Comparison of ENCODE assay signal across 17 cellular contexts in genomic region chr3:52355526-52355925, GRCh38. TPM values are rescaled to one million over a fixed set of nuclear protein-coding genes. Genes with fewer than 3 reads are reported as not detected.
DNase-seq lines count a peak whose midpoint lies in the region; ATAC-seq, FAIRE-seq and TF ChIP-seq lines count a peak whose summit lies in the region.
"Had no signal": no experiment of that assay in that cellular context is flagged by ENCODE, and none has a peak within 500 bp of the region (broad histone marks: within the 10 kb centered on the region; RNA-seq: fewer than 3 reads in every experiment).

No MANE protein-coding gene starts in this region.

- H3K27ac ChIP-seq in heart left ventricle (no peak overlapping the region), K562 (ENCODE audit: extremely low read depth, low read depth, low read length) (no peak overlapping the region)

- POLR2A ChIA-PET in K562 (lab: Yijun Ruan, JAX): interaction anchor here (0.7 to 1.0 kb wide), 4 partner anchors 12 to 59 kb away, joined by 3 read pairs; no protein-coding TSS in a partner anchor

- no peaks in the 10 kb centered on the region for H4K20me1 ChIP-seq in K562 (replicated peaks; ENCODE audit: control insufficient read depth, insufficient read depth, low read length)

- intact Hi-C loops in heart left ventricle (cut with DNase I) (no loop called here), left cardiac atrium (cut with DNase I) (no loop called here), K562 (cut with micrococcal nuclease) (no loop called here)

- no peak for FAIRE-seq in K562 (lab: Jason Lieb, UNC)
- FAIRE-seq: A204.1, G401.6, GM12891 had no signal

- no peak overlapping the region for H3K4me2 ChIP-seq in K562 (ENCODE audit: insufficient read depth, low read length)

- no peak overlapping the region for H3K4me3 Mint-ChIP-seq in neural crest cell
- no peak overlapping the region for H3K4me3 Mint-ChIP-seq in stimulated activated effector memory CD8-positive, alpha-beta T cell treated with anti-CD3 and anti-CD28 coated beads, Interleukin-12 subunit alpha, Interleukin-12 subunit beta, amount 100 ng/mL, for 72 hours
- no peak overlapping the region for H3K4me3 Mint-ChIP-seq in mesothelial cell of epicardium
- H3K4me3 Mint-ChIP-seq: B cell; CD4-positive, alpha-beta T cell; H9 had no signal

- H3K9me3 ChIP-seq in heart left ventricle: no peaks in the 10 kb centered on the region
- no peaks in the 10 kb centered on the region for H3K9me3 ChIP-seq in K562 (replicated peaks; ENCODE audit: control insufficient read depth, insufficient read depth, low read depth, low read length)

- no peaks in the 10 kb centered on the region for H3K36me3 Mint-ChIP-seq in neural crest cell (ENCODE audit: low read depth)
- peaks cover 17% of the 10 kb centered on the region for H3K36me3 Mint-ChIP-seq in stimulated activated effector memory CD8-positive, alpha-beta T cell treated with anti-CD3 and anti-CD28 coated beads, Interleukin-12 subunit alpha, Interleukin-12 subunit beta, amount 100 ng/mL, for 72 hours
- no peaks in the 10 kb centered on the region for H3K36me3 Mint-ChIP-seq in mesothelial cell of epicardium

- ATAC-seq in heart left ventricle (no peak), left cardiac atrium (no peak), K562 (peak; percentile 32; the same call in 2 of the 3 replicates)
- no peak for ATAC-seq in stimulated activated effector memory CD8-positive, alpha-beta T cell treated with anti-CD3 and anti-CD28 coated beads, Interleukin-12 subunit alpha, Interleukin-12 subunit beta, amount 100 ng/mL, for 72 hours

- TF ChIP-seq CTCF in heart left ventricle (IDR thresholded peaks at IDR 0.05) (no peak), K562 (IDR thresholded peaks at IDR 0.05 in 2 of 3, conservative IDR thresholded peaks at IDR 0.05 in 1 of 3; ENCODE audit: insufficient read depth in 2 of 3, low read depth in 1 of 3, low read length in 3 of 3) (no peak), neural crest cell (conservative IDR thresholded peaks at IDR 0.05) (no peak), mesothelial cell of epicardium (IDR thresholded peaks at IDR 0.05; ENCODE audit: unreplicated experiment) (no peak)

- H3K27me3 ChIP-seq in heart left ventricle (no peaks in the 10 kb centered on the region), K562 (ENCODE audit: control insufficient read depth in 2 of 2, insufficient read depth in 2 of 2, low read length in 2 of 2) (no peaks in the 10 kb centered on the region; a peak in 1 of 5 replicates)

- peak in 3 of 5 donors; percentile 9 to 46 (median 11) for DNase-seq in heart left ventricle
- DNase-seq in left cardiac atrium: no peak
- no peak for DNase-seq in K562 (ENCODE audit: extremely low read depth in 1 of 4, low spot score in 3 of 4)
- no peak for DNase-seq in neural crest cell (ENCODE audit: low read depth, low spot score)
- DNase-seq in stimulated activated effector memory CD8-positive, alpha-beta T cell treated with anti-CD3 and anti-CD28 coated beads, Interleukin-12 subunit alpha, Interleukin-12 subunit beta, amount 100 ng/mL, for 72 hours (ENCODE audit: low spot score in 2 of 2): no peak
- no peak for DNase-seq in mesothelial cell of epicardium (ENCODE audit: low spot score in 2 of 2, unreplicated experiment in 2 of 2)
- DNase-seq in SK-N-DZ (ENCODE audit: low spot score): no peak
- DNase-seq: C1 segment of cervical spinal cord; CD4-positive, alpha-beta T cell; DMS79 treated with DMSO at 0.1 percent for 48 hours; EL; GOT3; H9 had no signal

- no peaks in the 10 kb centered on the region for H3K27me3 Mint-ChIP-seq in neural crest cell (ENCODE audit: low read depth)
- no peaks in the 10 kb centered on the region for H3K27me3 Mint-ChIP-seq in mesothelial cell of epicardium (ENCODE audit: low read depth)
- H3K27me3 Mint-ChIP-seq: B cell; CD4-positive, alpha-beta T cell had no signal

- no peak overlapping the region for H2AFZ ChIP-seq in K562 (ENCODE audit: low read depth, low read length)

- H3K9me1 ChIP-seq in K562 (ENCODE audit: control insufficient read depth, insufficient read depth, low read length): no peaks in the 10 kb centered on the region

- H3K4me1 ChIP-seq in heart left ventricle (no peaks in the 10 kb centered on the region), K562 (replicated peaks in 1 of 2; ENCODE audit: control insufficient read depth in 2 of 2, insufficient read depth in 2 of 2, low read length in 2 of 2) (peaks cover 0 to 12% of the 10 kb centered on the region in 2 experiments; a peak in 2 of 5 replicates)

- WGBS in heart left ventricle, 4 donors: 90 to 97% (median 92%) methylated on average over 7 to 11 of the region's 11 CpGs
- WGBS in K562 (ENCODE audit: insufficient coverage, low coverage, missing lambda C conversion rate): 25% methylated on average over 8 of the region's 11 CpGs

- TF ChIP-seq POLR2A in heart left ventricle (IDR thresholded peaks at IDR 0.05) (no peak), K562 (conservative IDR thresholded peaks at IDR 0.05) (no peak)

- no TSS peak for BruUV-seq in K562 (replicated peaks; lab: Mats Ljungman, UMichigan)

- no peaks in the 10 kb centered on the region for H3K79me2 ChIP-seq in K562 (ENCODE audit: control insufficient read depth, insufficient read depth, low read length)

- in situ Hi-C loops in K562 (cut with MboI): no loop called here

- H3K4me1 Mint-ChIP-seq in neural crest cell: no peaks in the 10 kb centered on the region
- no peaks in the 10 kb centered on the region for H3K4me1 Mint-ChIP-seq in stimulated activated effector memory CD8-positive, alpha-beta T cell treated with anti-CD3 and anti-CD28 coated beads, Interleukin-12 subunit alpha, Interleukin-12 subunit beta, amount 100 ng/mL, for 72 hours
- no peaks in the 10 kb centered on the region for H3K4me1 Mint-ChIP-seq in mesothelial cell of epicardium
- H3K4me1 Mint-ChIP-seq: B cell, H9 had no signal

- H3K4me3 ChIP-seq in heart left ventricle (no peak overlapping the region), K562 (no peak overlapping the region)

- no peak overlapping the region for H3K9ac ChIP-seq in K562 (ENCODE audit: insufficient read depth in 1 of 2, low read depth in 2 of 2, low read length in 2 of 2)

- no peak for TF ChIP-seq RAD21 in K562 (CRISPR knock-in tag; conservative IDR thresholded peaks at IDR 0.05 in 1 of 2, IDR thresholded peaks at IDR 0.05 in 1 of 2)

- H3K36me3 ChIP-seq in heart left ventricle: peaks cover 0 to 84% (median 24%) of the 10 kb centered on the region in 9 donors
- H3K36me3 ChIP-seq in K562 (ENCODE audit: control insufficient read depth, insufficient read depth, low read length): no peaks in the 10 kb centered on the region

- TF ChIP-seq EP300 in K562 (IDR thresholded peaks at IDR 0.05; ENCODE audit: low read length): no peak

- H3K27ac Mint-ChIP-seq in neural crest cell (ENCODE audit: unreplicated experiment) (peak overlapping the region; percentile 86), mesothelial cell of epicardium (no peak overlapping the region)
- H3K27ac Mint-ChIP-seq in stimulated activated effector memory CD8-positive, alpha-beta T cell treated with anti-CD3 and anti-CD28 coated beads, Interleukin-12 subunit alpha, Interleukin-12 subunit beta, amount 100 ng/mL, for 72 hours: peak overlapping the region; percentile 72
- H3K27ac Mint-ChIP-seq: B cell; CD4-positive, alpha-beta T cell; H9 had no signal

- no peaks in the 10 kb centered on the region for H3K9me3 Mint-ChIP-seq in neural crest cell
- H3K9me3 Mint-ChIP-seq in stimulated activated effector memory CD8-positive, alpha-beta T cell treated with anti-CD3 and anti-CD28 coated beads, Interleukin-12 subunit alpha, Interleukin-12 subunit beta, amount 100 ng/mL, for 72 hours: no peaks in the 10 kb centered on the region
- no peaks in the 10 kb centered on the region for H3K9me3 Mint-ChIP-seq in mesothelial cell of epicardium
- H3K9me3 Mint-ChIP-seq: CD4-positive, alpha-beta T cell; H9 had no signal

- CTCF ChIA-PET in K562 (lab: Yijun Ruan, JAX; ENCODE audit: low intra/inter-chr PET ratio): no interaction called here

RNA-seq across cellular contexts. Expression of gene DNAH1, which starts 39.4 kb away (rescaled TPM):
- total RNA-seq in heart left ventricle: 1 to 10 TPM in 8 of 9 donors, under 1 TPM in 1; 0.95 to 6.6 (median 2.8) TPM
- polyA plus RNA-seq in heart left ventricle: 1 to 10 TPM; 1.2 to 3.8 TPM
- total RNA-seq in left cardiac atrium: 1 to 10 TPM; 3.3 to 4.4 TPM
- 10.1 and 27.0 TPM in 2 replicates for total RNA-seq in K562 (2011; cell fraction: chromatin; rRNA removed; ENCODE audit: low replicate concordance)
- total RNA-seq in K562 (2011; cell fraction: nucleolus; rRNA removed): 5.8 and 8.3 TPM in 2 replicates
- total RNA-seq in K562 (2011; cell fraction: nucleoplasm; rRNA removed): 4.7 and 7.0 TPM in 2 replicates
- total RNA-seq in K562 (2014; rRNA removed): 0.41 and 0.57 TPM in 2 replicates
- 0.18 and 0.22 TPM in 2 replicates for total RNA-seq in K562 (2014; rRNA removed; fragmentation: Illumina TruSeq; extraction: Trizol)
- total RNA-seq in K562 (2015; rRNA removed; fragmentation: Illumina TruSeq; extraction: Trizol): 0.51 and 0.57 TPM in 2 replicates
- total RNA-seq in K562 (2021): 0.84 and 1.2 TPM in 2 replicates
- polyA plus RNA-seq in K562 (2011; rRNA removed): 0.57 and 0.97 TPM in 2 replicates
- 0.21 and 0.55 TPM in 2 replicates for polyA plus RNA-seq in K562 (2011; cell fraction: cytosol; rRNA removed)
- polyA plus RNA-seq in K562 (2011; cell fraction: nucleus; rRNA removed): 5.4 and 8.1 TPM in 2 replicates
- 0.47 and 4.0 TPM in 2 replicates for polyA plus RNA-seq in K562 (2012)
- polyA plus RNA-seq in K562 (2014; fragmentation: Illumina TruSeq; extraction: Trizol): 0.42 and 0.68 TPM in 2 replicates
- polyA plus RNA-seq in K562 (2014; fragmentation: Nextera tagmentation; extraction: Ambion mirVana): under 1 TPM; 0.04 TPM
- 0.40 and 0.50 TPM in 2 replicates for polyA plus RNA-seq in K562 (2014; rRNA removed)
- polyA minus RNA-seq in K562 (2011; rRNA and poly(A)+ RNA removed): 0.98 and 1.8 TPM in 2 replicates
- polyA minus RNA-seq in K562 (2011; cell fraction: cytosol; rRNA and poly(A)+ RNA removed): 0.46 and 0.48 TPM in 2 replicates
- polyA minus RNA-seq in K562 (2011; cell fraction: nucleus; rRNA and poly(A)+ RNA removed): 2.2 and 5.3 TPM in 2 replicates
- total RNA-seq in neural crest cell: 2.4 and 3.2 TPM in 2 replicates
- 8.2 to 9.5 TPM (median 8.4 TPM) in 3 replicates for total RNA-seq in mesothelial cell of epicardium
- polyA plus RNA-seq in SK-N-DZ (2014; cell fraction: cytosol; rRNA removed): 0.06 and 0.09 TPM in 2 replicates
- 0.20 and 0.38 TPM in 2 replicates for polyA plus RNA-seq in SK-N-DZ (2014; cell fraction: nucleus; rRNA removed)

RNA-seq across cellular contexts. Expression of gene BAP1, which starts 54.3 kb away (rescaled TPM):
- total RNA-seq in heart left ventricle (10 to 100 TPM; 50.0 to 75.9 (median 55.1) TPM), left cardiac atrium (10 to 100 TPM; 52.6 to 62.4 TPM), K562 (2014; rRNA removed) (60.4 and 69.1 TPM in 2 replicates), K562 (2014; rRNA removed; fragmentation: Illumina TruSeq; extraction: Trizol) (21.6 and 25.8 TPM in 2 replicates), K562 (2015; rRNA removed; fragmentation: Illumina TruSeq; extraction: Trizol) (35.4 and 37.5 TPM in 2 replicates), K562 (2021) (64.9 and 66.6 TPM in 2 replicates), neural crest cell (123 and 125 TPM in 2 replicates), mesothelial cell of epicardium (96.2 to 106 TPM (median 104 TPM) in 3 replicates)
- polyA plus RNA-seq in heart left ventricle (10 to 100 TPM; 40.3 to 78.9 TPM), K562 (2011; rRNA removed) (51.8 and 56.1 TPM in 2 replicates), K562 (2014; fragmentation: Illumina TruSeq; extraction: Trizol) (37.5 and 48.7 TPM in 2 replicates), K562 (2014; fragmentation: Nextera tagmentation; extraction: Ambion mirVana) (1 to 10 TPM; 3.4 to 5.4 TPM), K562 (2014; rRNA removed) (42.5 and 47.8 TPM in 2 replicates)
- 67.6 and 158 TPM in 2 replicates for total RNA-seq in K562 (2011; cell fraction: chromatin; rRNA removed; ENCODE audit: low replicate concordance)
- 94.0 and 97.9 TPM in 2 replicates for total RNA-seq in K562 (2011; cell fraction: nucleolus; rRNA removed)
- total RNA-seq in K562 (2011; cell fraction: nucleoplasm; rRNA removed): 61.2 and 63.2 TPM in 2 replicates
- 55.1 and 78.1 TPM in 2 replicates for polyA plus RNA-seq in K562 (2011; cell fraction: cytosol; rRNA removed)
- polyA plus RNA-seq in K562 (2011; cell fraction: nucleus; rRNA removed): 152 and 164 TPM in 2 replicates
- polyA plus RNA-seq in K562 (2012): 55.2 and 58.8 TPM in 2 replicates
- 34.0 and 46.9 TPM in 2 replicates for polyA minus RNA-seq in K562 (2011; rRNA and poly(A)+ RNA removed)
- polyA minus RNA-seq in K562 (2011; cell fraction: cytosol; rRNA and poly(A)+ RNA removed): 28.6 and 32.7 TPM in 2 replicates
- polyA minus RNA-seq in K562 (2011; cell fraction: nucleus; rRNA and poly(A)+ RNA removed): 43.1 and 47.4 TPM in 2 replicates
- 102 and 136 TPM in 2 replicates for polyA plus RNA-seq in SK-N-DZ (2014; cell fraction: cytosol; rRNA removed)
- polyA plus RNA-seq in SK-N-DZ (2014; cell fraction: nucleus; rRNA removed): 158 and 180 TPM in 2 replicates

RNA-seq across cellular contexts. Expression of gene PHF7, which starts 54.9 kb away (rescaled TPM):
- 10 to 100 TPM; 10.8 to 27.6 (median 16.4) TPM for total RNA-seq in heart left ventricle
- polyA plus RNA-seq in heart left ventricle: 1 to 10 TPM; 4.0 to 4.2 TPM
- 10 to 100 TPM; 13.1 to 16.0 TPM for total RNA-seq in left cardiac atrium
- 31.9 and 35.6 TPM in 2 replicates for total RNA-seq in K562 (2011; cell fraction: chromatin; rRNA removed; ENCODE audit: low replicate concordance)
- total RNA-seq in K562 (2011; cell fraction: nucleolus; rRNA removed): 25.5 and 28.0 TPM in 2 replicates
- total RNA-seq in K562 (2011; cell fraction: nucleoplasm; rRNA removed): 20.6 and 25.9 TPM in 2 replicates
- 16.8 and 21.5 TPM in 2 replicates for total RNA-seq in K562 (2014; rRNA removed)
- total RNA-seq in K562 (2014; rRNA removed; fragmentation: Illumina TruSeq; extraction: Trizol): 12.7 and 18.0 TPM in 2 replicates
- total RNA-seq in K562 (2015; rRNA removed; fragmentation: Illumina TruSeq; extraction: Trizol): 19.0 and 20.2 TPM in 2 replicates
- 16.7 and 19.5 TPM in 2 replicates for total RNA-seq in K562 (2021)
- polyA plus RNA-seq in K562 (2011; rRNA removed): 27.5 and 28.3 TPM in 2 replicates
- 10.7 and 16.3 TPM in 2 replicates for polyA plus RNA-seq in K562 (2011; cell fraction: cytosol; rRNA removed)
- 33.0 and 39.3 TPM in 2 replicates for polyA plus RNA-seq in K562 (2011; cell fraction: nucleus; rRNA removed)
- polyA plus RNA-seq in K562 (2012): 14.0 and 20.6 TPM in 2 replicates
- polyA plus RNA-seq in K562 (2014; fragmentation: Illumina TruSeq; extraction: Trizol): 18.3 and 18.4 TPM in 2 replicates
- polyA plus RNA-seq in K562 (2014; fragmentation: Nextera tagmentation; extraction: Ambion mirVana): 1 to 10 TPM; 2.4 to 4.1 TPM
- 28.7 and 29.1 TPM in 2 replicates for polyA plus RNA-seq in K562 (2014; rRNA removed)
- polyA minus RNA-seq in K562 (2011; rRNA and poly(A)+ RNA removed): 17.5 and 19.1 TPM in 2 replicates
- polyA minus RNA-seq in K562 (2011; cell fraction: cytosol; rRNA and poly(A)+ RNA removed): 7.0 and 9.6 TPM in 2 replicates
- 13.9 and 14.5 TPM in 2 replicates for polyA minus RNA-seq in K562 (2011; cell fraction: nucleus; rRNA and poly(A)+ RNA removed)
- 8.5 and 9.9 TPM in 2 replicates for total RNA-seq in neural crest cell
- total RNA-seq in mesothelial cell of epicardium: 4.1 to 6.6 TPM (median 5.3 TPM) in 3 replicates
- polyA plus RNA-seq in SK-N-DZ (2014; cell fraction: cytosol; rRNA removed): 10.7 and 14.5 TPM in 2 replicates
- polyA plus RNA-seq in SK-N-DZ (2014; cell fraction: nucleus; rRNA removed): 17.0 and 33.1 TPM in 2 replicates

Comparison
In these comparisons a context has a peak if more than half of its experiments do, and no peak if none do; other contexts are left out.
1. DNase-seq: peak in heart left ventricle (3 of 5); none in left cardiac atrium (single experiment), K562 (0 of 4), neural crest cell (single experiment), stimulated activated effector memory CD8-positive, alpha-beta T cell treated with anti-CD3 and anti-CD28 coated beads, Interleukin-12 subunit alpha, Interleukin-12 subunit beta, amount 100 ng/mL, for 72 hours (0 of 2), mesothelial cell of epicardium (0 of 2) and SK-N-DZ (single experiment).